Comparison of ENCODE assay signal across 12 cellular contexts in genomic region chr5:90967851-90968250, GRCh38.
A peak's percentile ranks its signal among the peaks of the same experiment; 100 is the strongest.
DNase-seq lines count a peak whose midpoint lies in the region; ATAC-seq and TF ChIP-seq lines count a peak whose summit lies in the region.
"Had no signal": no experiment of that assay in that cellular context is flagged by ENCODE, and none has a peak within 500 bp of the region (broad histone marks: within the 10 kb centered on the region; RNA-seq: fewer than 3 reads in every experiment).

No MANE protein-coding gene starts in this region.

- H3K4me3 ChIP-seq in adrenal gland (peak overlapping the region in 1 of 4 donors; percentile 57), fibroblast of pulmonary artery (replicated peaks; ENCODE audit: low read depth, low read length) (no peak overlapping the region)

- no peak overlapping the region for H3K4me3 Mint-ChIP-seq in nephron progenitor cell
- H3K4me3 Mint-ChIP-seq: CD8-positive, alpha-beta memory T cell had no signal

- DNase-seq in adrenal gland (no peak), fibroblast of pulmonary artery (ENCODE audit: low read depth) (peak; percentile 21), nephron progenitor cell (no peak), GOT3 (lab: John Stamatoyannopoulos, UW) (no peak), activated T-cell treated with anti-CD3 and anti-CD28 coated beads for 4 hours (no peak)
- DNase-seq: Caco-2; CD8-positive, alpha-beta memory T cell; GF-D8; IMR-90 had no signal

- WGBS in adrenal gland, 4 donors: 30 to 33% (median 33%) methylated on average over 4 of the region's 4 CpGs

- no peaks in the 10 kb centered on the region for H3K27me3 Mint-ChIP-seq in nephron progenitor cell (ENCODE audit: low read depth, poor library complexity)

- H3K4me1 ChIP-seq in adrenal gland (replicated peaks in 1 of 2): peaks cover 13 to 32% of the 10 kb centered on the region in 2 donors
- H3K4me1 ChIP-seq: Caco-2 had no signal

- no peak for TF ChIP-seq CTCF in adrenal gland (IDR thresholded peaks at IDR 0.05)
- no peak for TF ChIP-seq CTCF in fibroblast of pulmonary artery (IDR thresholded peaks at IDR 0.05; ENCODE audit: low read length, missing control alignments)
- no peak for TF ChIP-seq CTCF in nephron progenitor cell (IDR thresholded peaks at IDR 0.05)

- peaks cover 57% of the 10 kb centered on the region for H3K9me3 Mint-ChIP-seq in nephron progenitor cell

- no peak for TF ChIP-seq POLR2A in adrenal gland (IDR thresholded peaks at IDR 0.05)

- intact Hi-C loops in adrenal gland (cut with DNase I): no loop called here

- no peak for ATAC-seq in HG02840 (IDR thresholded peaks at IDR 0.05; ENCODE audit: low FRiP score, unreplicated experiment)
- no peak for ATAC-seq in HG02981 (IDR thresholded peaks at IDR 0.05; ENCODE audit: unreplicated experiment)
- ATAC-seq: HCT116 had no signal

- peak overlapping the region; percentile 73 to 91 (median 86) for H3K27ac ChIP-seq in adrenal gland

- H3K36me3 ChIP-seq in adrenal gland (replicated peaks in 1 of 2): no peaks in the 10 kb centered on the region

- H3K9me3 ChIP-seq in adrenal gland (replicated peaks in 1 of 3): no peaks in the 10 kb centered on the region

- H3K4me1 Mint-ChIP-seq in nephron progenitor cell: no peaks in the 10 kb centered on the region
- H3K4me1 Mint-ChIP-seq: CD8-positive, alpha-beta memory T cell had no signal

- H3K27ac Mint-ChIP-seq in nephron progenitor cell: peak overlapping the region; percentile 68
- H3K27ac Mint-ChIP-seq: CD8-positive, alpha-beta memory T cell had no signal

- peaks cover 84% of the 10 kb centered on the region for H3K36me3 Mint-ChIP-seq in nephron progenitor cell (ENCODE audit: low read depth)
- H3K36me3 Mint-ChIP-seq: CD8-positive, alpha-beta memory T cell had no signal

- no peaks in the 10 kb centered on the region for H3K27me3 ChIP-seq in adrenal gland
